ENCODE assay signal across 18 cellular contexts in the genomic region with DNA sequence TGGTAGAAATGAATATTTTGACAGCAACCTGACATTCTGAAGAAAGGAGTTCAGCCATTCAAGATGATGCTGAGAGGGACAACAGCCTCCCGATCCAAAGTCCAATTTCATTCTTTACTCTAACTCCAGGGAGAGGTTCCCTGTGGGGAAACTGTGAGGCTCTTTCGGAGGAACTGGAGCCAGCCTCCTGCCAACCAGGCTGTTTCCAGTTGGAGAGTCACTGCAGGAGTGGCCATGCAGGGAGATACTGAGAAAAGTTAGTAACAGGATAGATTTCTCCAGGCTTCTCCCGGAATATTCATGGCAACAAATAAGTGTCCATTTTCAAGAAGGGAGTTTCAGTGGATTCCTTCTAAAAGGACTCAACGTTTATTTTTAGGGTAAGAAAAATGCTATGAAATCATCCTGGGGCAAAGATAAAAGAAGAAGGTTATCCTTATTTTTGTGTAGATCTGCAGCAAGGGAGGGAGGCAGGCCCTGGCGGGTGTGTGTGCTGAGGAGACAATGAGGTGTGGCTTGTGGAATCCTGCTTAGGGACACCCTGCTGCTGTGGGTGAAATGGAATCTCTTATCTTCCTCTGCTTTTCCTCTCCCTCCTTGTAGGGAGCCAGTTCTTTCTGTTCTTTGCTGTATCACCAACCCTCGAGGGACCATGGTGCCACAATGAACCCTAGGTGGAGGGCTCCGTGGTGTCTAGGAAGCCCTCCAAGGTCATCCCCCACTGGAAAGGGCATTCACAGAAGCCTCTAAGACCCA. TPM values are rescaled to one million over a fixed set of nuclear protein-coding genes. Genes with fewer than 3 reads are reported as not detected.
"Had no signal": no experiment of that assay in that cellular context is flagged by ENCODE, and none has a peak within 500 bp of the region (broad histone marks: within the 10 kb centered on the region; RNA-seq: fewer than 3 reads in every experiment).

No MANE protein-coding gene starts in this region.

- H3K4me3 Mint-ChIP-seq: activated naive CD8-positive, alpha-beta T cell treated with anti-CD3 and anti-CD28 coated beads, Interleukin-2, amount 50 U/mL, for 24 hours; activated T-helper 17 cell treated with anti-CD3 and anti-CD28 coated beads, Interleukin-2, amount 50 U/mL, for 72 hours; naive thymus-derived CD8-positive, alpha-beta T cell; stimulated activated effector memory CD8-positive, alpha-beta T cell treated with anti-CD3 and anti-CD28 coated beads, Interleukin-12 subunit alpha, Interleukin-12 subunit beta, amount 100 ng/mL, for 72 hours had no signal

- H3K4me1 Mint-ChIP-seq: activated naive CD8-positive, alpha-beta T cell treated with anti-CD3 and anti-CD28 coated beads, Interleukin-2, amount 50 U/mL, for 24 hours; activated T-helper 17 cell treated with anti-CD3 and anti-CD28 coated beads, Interleukin-2, amount 50 U/mL, for 72 hours; stimulated activated effector memory CD8-positive, alpha-beta T cell treated with anti-CD3 and anti-CD28 coated beads, Interleukin-12 subunit alpha, Interleukin-12 subunit beta, amount 100 ng/mL, for 72 hours had no signal

- H3K9me3 ChIP-seq: ascending aorta, breast epithelium, gastrocnemius medialis, heart left ventricle, left lung, thyroid gland had no signal

- H3K4me3 ChIP-seq: ascending aorta, breast epithelium, gastrocnemius medialis, heart left ventricle, left lung, thyroid gland had no signal

- ATAC-seq: activated CD4-positive, CD25-positive, alpha-beta regulatory T cell treated with anti-CD3 and anti-CD28 coated beads, Interleukin-2, amount 50 U/mL, for 24 hours; activated naive CD8-positive, alpha-beta T cell treated with anti-CD3 and anti-CD28 coated beads, Interleukin-2, amount 50 U/mL, for 24 hours; activated T-helper 17 cell treated with anti-CD3 and anti-CD28 coated beads, Interleukin-2, amount 50 U/mL, for 72 hours; gastrocnemius medialis; heart left ventricle; left lung; naive thymus-derived CD8-positive, alpha-beta T cell; stimulated activated effector memory CD8-positive, alpha-beta T cell treated with anti-CD3 and anti-CD28 coated beads, Interleukin-12 subunit alpha, Interleukin-12 subunit beta, amount 100 ng/mL, for 72 hours had no signal

- H3K4me1 ChIP-seq: ascending aorta, breast epithelium, gastrocnemius medialis, heart left ventricle, left lung, thyroid gland had no signal

- H3K27me3 ChIP-seq: ascending aorta, breast epithelium, gastrocnemius medialis, thyroid gland had no signal

- H3K27ac ChIP-seq: ascending aorta, breast epithelium, dorsolateral prefrontal cortex, gastrocnemius medialis, heart left ventricle, left lung, thyroid gland had no signal

- H3K36me3 ChIP-seq: ascending aorta, breast epithelium, gastrocnemius medialis, heart left ventricle, left lung, thyroid gland had no signal

- H3K9me3 Mint-ChIP-seq: activated naive CD8-positive, alpha-beta T cell treated with anti-CD3 and anti-CD28 coated beads, Interleukin-2, amount 50 U/mL, for 24 hours; activated T-helper 17 cell treated with anti-CD3 and anti-CD28 coated beads, Interleukin-2, amount 50 U/mL, for 72 hours; stimulated activated effector memory CD8-positive, alpha-beta T cell treated with anti-CD3 and anti-CD28 coated beads, Interleukin-12 subunit alpha, Interleukin-12 subunit beta, amount 100 ng/mL, for 72 hours had no signal

- DNase-seq: activated naive CD4-positive, alpha-beta T cell treated with Interleukin-2 at 50 U/mL for 16 hours; activated naive CD8-positive, alpha-beta T cell treated with anti-CD3 and anti-CD28 coated beads, Interleukin-2, amount 50 U/mL, for 24 hours; activated T-cell treated with anti-CD3 and anti-CD28 coated beads for 4 hours; dorsolateral prefrontal cortex; erythroblast; gastrocnemius medialis; heart left ventricle; left lung; mammary epithelial cell; naive thymus-derived CD8-positive, alpha-beta T cell; T-helper 9 cell; thyroid gland had no signal

- H3K27ac Mint-ChIP-seq: activated naive CD8-positive, alpha-beta T cell treated with anti-CD3 and anti-CD28 coated beads, Interleukin-2, amount 50 U/mL, for 24 hours; activated T-helper 17 cell treated with anti-CD3 and anti-CD28 coated beads, Interleukin-2, amount 50 U/mL, for 72 hours; naive thymus-derived CD8-positive, alpha-beta T cell; stimulated activated effector memory CD8-positive, alpha-beta T cell treated with anti-CD3 and anti-CD28 coated beads, Interleukin-12 subunit alpha, Interleukin-12 subunit beta, amount 100 ng/mL, for 72 hours had no signal

- H3K36me3 Mint-ChIP-seq: naive thymus-derived CD8-positive, alpha-beta T cell; stimulated activated effector memory CD8-positive, alpha-beta T cell treated with anti-CD3 and anti-CD28 coated beads, Interleukin-12 subunit alpha, Interleukin-12 subunit beta, amount 100 ng/mL, for 72 hours had no signal

RNA-seq across cellular contexts. Expression of gene KLHL14, which starts 18.1 kb away (rescaled TPM):
- total RNA-seq: activated T-helper 17 cell treated with anti-CD3 and anti-CD28 coated beads, Interleukin-2, amount 50 U/mL, for 72 hours; ascending aorta; mammary epithelial cell had no signal
- polyA plus RNA-seq: keratinocyte; mammary epithelial cell; naive thymus-derived CD8-positive, alpha-beta T cell had no signal
